ENCODE assay signal across 8 cellular contexts in genomic region chrX:75155830-75156525, GRCh38. TPM values are rescaled to one million over a fixed set of nuclear protein-coding genes. Genes with fewer than 3 reads are reported as not detected.
DNase-seq lines count a peak whose midpoint lies in the region; ATAC-seq and TF ChIP-seq lines count a peak whose summit lies in the region.

ABCB7 (minus strand) TSS chrX:75156283; CDS start chrX:75156272, 11 bp downstream.

- H3K9ac ChIP-seq in Loucy (ENCODE audit: low read depth, low read length, poor library complexity, severe bottlenecking) (peak within 1 kb of the TSS; percentile 83), neural progenitor cell (peak within 1 kb of the TSS; percentile 78), stomach smooth muscle (ENCODE audit: low read length in 2 of 2) (peak within 1 kb of the TSS; percentile 83 to 93)

- H3K9me3 Mint-ChIP-seq in GM23338 (no peaks in the 10 kb centered on the region), neural progenitor cell (no peaks in the 10 kb centered on the region)

- no peaks in the 10 kb centered on the region for H3K9me2 ChIP-seq in GM23338 (ENCODE audit: insufficient read depth)
- H3K9me2 ChIP-seq in Loucy (replicated peaks; ENCODE audit: low read depth, low read length), result no peaks in the 10 kb centered on the region

- H3K79me2 ChIP-seq in GM23338 (replicated peaks; ENCODE audit: insufficient read depth) (peaks cover 45% of the 10 kb centered on the region), Loucy (ENCODE audit: insufficient read depth, low read length) (peaks cover 34% of the 10 kb centered on the region), neural progenitor cell (ENCODE audit: low read depth) (peaks cover 41% of the 10 kb centered on the region)

- H3F3A ChIP-seq in GM23338 (replicated peaks; ENCODE audit: low read depth) (no peaks in the 10 kb centered on the region), Loucy (ENCODE audit: low read depth) (no peaks in the 10 kb centered on the region), neural progenitor cell (ENCODE audit: low read depth) (no peaks in the 10 kb centered on the region)

- DNase-seq in EL (peak; percentile 71), GM23338 (ENCODE audit: low spot score) (peak; percentile 81), activated gamma-delta T cell treated with Interleukin-2 at 50 U/mL for 16 hours (peak; percentile 52), foreskin melanocyte (peak; percentile 61), neural progenitor cell (ENCODE audit: low spot score) (peak; percentile 82)

- H3K9me3 ChIP-seq in Loucy (ENCODE audit: insufficient read depth, low read depth, low read length), result no peaks in the 10 kb centered on the region
- no peaks in the 10 kb centered on the region for H3K9me3 ChIP-seq in neural progenitor cell (ENCODE audit: low read depth)
- H3K9me3 ChIP-seq in stomach smooth muscle (ENCODE audit: control insufficient read depth in 2 of 2, low read length in 2 of 2), result no peaks in the 10 kb centered on the region

- H3K4me3 Mint-ChIP-seq in GM23338, result peak within 1 kb of the TSS; percentile 98
- H3K4me3 Mint-ChIP-seq in neural progenitor cell, result peak within 1 kb of the TSS; percentile 90

- H3K27me3 Mint-ChIP-seq in GM23338 (ENCODE audit: insufficient read depth, low read depth, poor library complexity) (peaks cover 4% of the 10 kb centered on the region), neural progenitor cell (ENCODE audit: insufficient read depth, low read depth) (no peaks in the 10 kb centered on the region)

- H3K27ac ChIP-seq in GM23338 (ENCODE audit: low read depth) (peak within 1 kb of the TSS; percentile 90), neural progenitor cell (peak within 1 kb of the TSS; percentile 67), stomach smooth muscle (ENCODE audit: low read length) (peak within 1 kb of the TSS; percentile 56)

- TF ChIP-seq POLR2A in Raji (IDR thresholded peaks at IDR 0.05; ENCODE audit: insufficient read depth, low read depth, low read length), result peak; percentile 62

- H3K27ac Mint-ChIP-seq in GM23338, result peak within 1 kb of the TSS; percentile 98
- peak within 1 kb of the TSS; percentile 91 for H3K27ac Mint-ChIP-seq in neural progenitor cell

- ATAC-seq in GM23338, result peak; percentile 93

- peak within 1 kb of the TSS; percentile 69 for H3K4me3 ChIP-seq in GM23338
- H3K4me3 ChIP-seq in Loucy (ENCODE audit: low read length, poor library complexity, severe bottlenecking), result peak within 1 kb of the TSS; percentile 89
- peak within 1 kb of the TSS; percentile 68 for H3K4me3 ChIP-seq in neural progenitor cell
- H3K4me3 ChIP-seq in stomach smooth muscle (ENCODE audit: low read length in 2 of 2), result peak within 1 kb of the TSS; percentile 78 to 96

- H3K4me2 ChIP-seq in GM23338, result peak within 1 kb of the TSS; percentile 62
- H3K4me2 ChIP-seq in Loucy (ENCODE audit: low read depth, low read length, poor library complexity, severe bottlenecking), result peak within 1 kb of the TSS; percentile 76
- H3K4me2 ChIP-seq in neural progenitor cell, result peak within 1 kb of the TSS; percentile 66

- H3K36me3 ChIP-seq in GM23338 (ENCODE audit: insufficient read depth) (no peaks in the 10 kb centered on the region), Loucy (ENCODE audit: insufficient read depth, low read length) (no peaks in the 10 kb centered on the region), neural progenitor cell (no peaks in the 10 kb centered on the region), stomach smooth muscle (ENCODE audit: control insufficient read depth in 2 of 2, insufficient read depth in 2 of 2, low read length in 2 of 2) (no peaks in the 10 kb centered on the region)

- H4K20me1 ChIP-seq in GM23338 (replicated peaks; ENCODE audit: insufficient read depth), result no peaks in the 10 kb centered on the region
- H4K20me1 ChIP-seq in Loucy (ENCODE audit: insufficient read depth, low read length, poor library complexity, severe bottlenecking), result no peaks in the 10 kb centered on the region
- no peaks in the 10 kb centered on the region for H4K20me1 ChIP-seq in neural progenitor cell (ENCODE audit: low read depth)

- H3K36me3 Mint-ChIP-seq in GM23338 (ENCODE audit: low read depth), result no peaks in the 10 kb centered on the region
- no peaks in the 10 kb centered on the region for H3K36me3 Mint-ChIP-seq in neural progenitor cell

- H3K27me3 ChIP-seq in GM23338 (ENCODE audit: insufficient read depth), result no peaks in the 10 kb centered on the region
- no peaks in the 10 kb centered on the region for H3K27me3 ChIP-seq in Loucy (ENCODE audit: insufficient read depth, low read length, poor library complexity, severe bottlenecking)
- no peaks in the 10 kb centered on the region for H3K27me3 ChIP-seq in neural progenitor cell
- H3K27me3 ChIP-seq in stomach smooth muscle (ENCODE audit: control insufficient read depth in 1 of 2, insufficient read depth in 2 of 2, low read length in 2 of 2), result no peaks in the 10 kb centered on the region

- H3K4me1 ChIP-seq in GM23338 (ENCODE audit: insufficient read depth), result peaks cover 3% of the 10 kb centered on the region; the same call in 1 of the 2 replicates
- H3K4me1 ChIP-seq in Loucy (ENCODE audit: insufficient read depth, low read length, poor library complexity, severe bottlenecking), result peaks cover 13% of the 10 kb centered on the region
- peaks cover 4% of the 10 kb centered on the region for H3K4me1 ChIP-seq in neural progenitor cell
- no peaks in the 10 kb centered on the region for H3K4me1 ChIP-seq in stomach smooth muscle (ENCODE audit: control insufficient read depth, insufficient read depth, low read length)

- 0 out of 4 replicates have a peak, but pooled peaks of 1 of the 2 experiments have one; percentile 6 for TF ChIP-seq CTCF in GM23338 (conservative IDR thresholded peaks at IDR 0.05; ENCODE audit: low read depth in 2 of 2)
- no peak for TF ChIP-seq CTCF in Loucy (conservative IDR thresholded peaks at IDR 0.05; ENCODE audit: low read length)
- TF ChIP-seq CTCF in neural progenitor cell (IDR thresholded peaks at IDR 0.05), result peak; percentile 26

- peaks cover 16% of the 10 kb centered on the region for H3K4me1 Mint-ChIP-seq in GM23338
- peaks cover 10% of the 10 kb centered on the region for H3K4me1 Mint-ChIP-seq in neural progenitor cell

- peak within 1 kb of the TSS; percentile 5; the same call in 1 of the 2 replicates for H2AFZ ChIP-seq in GM23338
- peak within 1 kb of the TSS; percentile 89 for H2AFZ ChIP-seq in Loucy (ENCODE audit: low read length)
- peak within 1 kb of the TSS; percentile 73 for H2AFZ ChIP-seq in neural progenitor cell (replicated peaks)

TF ChIP-seq in GM23338, 12 proteins besides CTCF, POLR2A, EP300 and RAD21 (continues in another document):
- peak; percentile 56; the same call in 1 of the 2 replicates for TF ChIP-seq POLR2AphosphoS5 (IDR thresholded peaks at IDR 0.05; ENCODE audit: low read depth)
- TF ChIP-seq ZNF331 (CRISPR knock-in tag; IDR thresholded peaks at IDR 0.05; ENCODE audit: low read depth), result no peak
- TF ChIP-seq EZH2 (IDR thresholded peaks at IDR 0.05; ENCODE audit: low read depth, unreplicated experiment), result no peak
- TF ChIP-seq ZNF114 (CRISPR knock-in tag; IDR thresholded peaks at IDR 0.05), result no peak
- TF ChIP-seq NANOG (IDR thresholded peaks at IDR 0.05; ENCODE audit: borderline replicate concordance), result no peak
- TF ChIP-seq REST (IDR thresholded peaks at IDR 0.05; ENCODE audit: unreplicated experiment), result no peak
- no peak for TF ChIP-seq EZH2phosphoT487 (IDR thresholded peaks at IDR 0.05; ENCODE audit: unreplicated experiment)
- no peak for TF ChIP-seq STAT1 (IDR thresholded peaks at IDR 0.05; ENCODE audit: unreplicated experiment)

RNA-seq across cellular contexts. Expression of gene ABCB7, which starts in this region (rescaled TPM):
- total RNA-seq in GM23338 (2014; rRNA removed; shearing (Covaris generic)), result 64.2 and 68.7 TPM in 2 replicates
- 26.3 and 29.8 TPM in 2 replicates for polyA plus RNA-seq in GM23338 (2016; fragmentation: Nextera tagmentation; extraction: Ambion mirVana)
- 47.9 and 70.9 TPM in 2 replicates for total RNA-seq in neural progenitor cell (ENCODE audit: low replicate concordance)

Comparison
In these comparisons a context has a peak if more than half of its experiments do, and no peak if none do; other contexts are left out.
1. Peak in every context shown above with its lines: DNase-seq, ATAC-seq, H3K4me3 ChIP-seq and H3K27ac ChIP-seq.
2. H2AFZ ChIP-seq: peak in every context shown above with its lines; median percentile 89 in Loucy; 73 in neural progenitor cell; 5 in GM23338.